21 cellular contexts compared by ENCODE assay signal in the genomic region with DNA sequence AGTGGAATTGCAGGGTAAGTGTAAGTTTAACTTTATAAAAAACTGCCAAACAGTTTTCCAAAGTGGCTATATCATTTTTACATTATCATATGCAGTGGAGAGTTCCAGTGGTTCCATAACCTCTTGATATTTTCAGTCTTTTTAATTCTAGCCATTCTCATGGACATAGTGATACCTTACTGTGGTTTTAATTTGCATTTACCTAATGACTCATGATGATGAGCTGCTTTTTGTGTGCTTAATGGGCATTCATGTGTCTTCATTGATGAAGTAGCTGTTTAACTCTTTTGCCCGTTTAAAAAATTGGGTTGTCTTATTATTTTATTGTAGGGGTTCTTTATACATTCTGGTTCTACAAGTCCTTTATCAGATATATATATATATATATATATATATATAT.
"Had no signal": no experiment of that assay in that cellular context is flagged by ENCODE, and none has a peak within 500 bp of the region (broad histone marks: within the 10 kb centered on the region; RNA-seq: fewer than 3 reads in every experiment).

No MANE protein-coding gene starts in this region.

- H3K36me3 ChIP-seq: right lobe of liver, upper lobe of left lung had no signal

- H3K27ac ChIP-seq: epithelial cell of prostate, heart left ventricle, parathyroid adenoma, right lobe of liver, skin epidermis, upper lobe of left lung had no signal

- DNase-seq: activated CD4-positive, alpha-beta T cell treated with anti-CD3 and anti-CD28 coated beads, Interleukin-2, amount 10 ng/mL, durations not matched to agents 7 days and 5 days; activated CD8-positive, alpha-beta memory T cell treated with anti-CD3 and anti-CD28 coated beads, Interleukin-2, amount 10 ng/mL, durations not matched to agents 7 days and 5 days; activated CD8-positive, alpha-beta T cell treated with anti-CD3 and anti-CD28 coated beads for 36 hours; activated gamma-delta T cell; activated T-cell treated with anti-CD3 and anti-CD28 coated beads for 4 hours; cortex of kidney; endodermal cell; heart left ventricle; left cardiac atrium; right lobe of liver; stimulated activated CD4-positive, alpha-beta T cell treated with anti-CD3 and anti-CD28 coated beads, Interleukin-15, amount 100 ng/mL, for 24 hours; stimulated activated naive B cell treated with anti-CD40 and anti-IgM and Interleukin-4, amounts not matched to agents 10 μg/mL and 1 μg/mL and 100 μg/mL, for 72 hours; T-helper 9 cell; upper lobe of left lung had no signal

- H3K36me3 Mint-ChIP-seq: natural killer cell treated with Interleukin-12 subunit alpha and Interleukin-12 subunit beta and Interleukin-15 and Interleukin-18, amount 100 ng/mL, for 72 hours had no signal

- H3K4me1 Mint-ChIP-seq: activated CD4-positive, alpha-beta T cell treated with anti-CD3 and anti-CD28 coated beads, Interleukin-2, amount 10 ng/mL, durations not matched to agents 7 days and 5 days; WTC11 had no signal

- H3K27me3 ChIP-seq: heart left ventricle, right lobe of liver, upper lobe of left lung had no signal

- H3K27me3 Mint-ChIP-seq: activated CD4-positive, alpha-beta T cell treated with anti-CD3 and anti-CD28 coated beads, Interleukin-2, amount 10 ng/mL, durations not matched to agents 7 days and 5 days; activated CD8-positive, alpha-beta memory T cell treated with anti-CD3 and anti-CD28 coated beads, Interleukin-2, amount 10 ng/mL, durations not matched to agents 7 days and 5 days; activated CD8-positive, alpha-beta T cell treated with anti-CD3 and anti-CD28 coated beads for 36 hours; memory B cell; natural killer cell treated with Interleukin-12 subunit alpha and Interleukin-12 subunit beta and Interleukin-15 and Interleukin-18, amount 100 ng/mL, for 72 hours; stimulated activated naive B cell treated with anti-CD40 and anti-IgM and Interleukin-4, amounts not matched to agents 10 μg/mL and 1 μg/mL and 100 μg/mL, for 72 hours had no signal

- H3K4me3 Mint-ChIP-seq: activated CD4-positive, alpha-beta T cell treated with anti-CD3 and anti-CD28 coated beads, Interleukin-2, amount 10 ng/mL, durations not matched to agents 7 days and 5 days; activated CD8-positive, alpha-beta memory T cell treated with anti-CD3 and anti-CD28 coated beads, Interleukin-2, amount 10 ng/mL, durations not matched to agents 7 days and 5 days; activated CD8-positive, alpha-beta T cell treated with anti-CD3 and anti-CD28 coated beads for 36 hours; endodermal cell; memory B cell; natural killer cell treated with Interleukin-12 subunit alpha and Interleukin-12 subunit beta and Interleukin-15 and Interleukin-18, amount 100 ng/mL, for 72 hours; stimulated activated naive B cell treated with anti-CD40 and anti-IgM and Interleukin-4, amounts not matched to agents 10 μg/mL and 1 μg/mL and 100 μg/mL, for 72 hours; WTC11 had no signal

- ATAC-seq: activated CD8-positive, alpha-beta memory T cell treated with anti-CD3 and anti-CD28 coated beads, Interleukin-2, amount 10 ng/mL, durations not matched to agents 7 days and 5 days; activated CD8-positive, alpha-beta T cell treated with anti-CD3 and anti-CD28 coated beads for 36 hours; heart left ventricle; left cardiac atrium; natural killer cell treated with Interleukin-12 subunit alpha and Interleukin-12 subunit beta and Interleukin-15 and Interleukin-18, amount 100 ng/mL, for 72 hours; right lobe of liver; stimulated activated naive B cell treated with anti-CD40 and anti-IgM and Interleukin-4, amounts not matched to agents 10 μg/mL and 1 μg/mL and 100 μg/mL, for 72 hours; WTC11 had no signal

- H3K27ac Mint-ChIP-seq: activated CD4-positive, alpha-beta T cell treated with anti-CD3 and anti-CD28 coated beads, Interleukin-2, amount 10 ng/mL, durations not matched to agents 7 days and 5 days; activated CD8-positive, alpha-beta memory T cell treated with anti-CD3 and anti-CD28 coated beads, Interleukin-2, amount 10 ng/mL, durations not matched to agents 7 days and 5 days; activated CD8-positive, alpha-beta T cell treated with anti-CD3 and anti-CD28 coated beads for 36 hours; activated naive CD4-positive, alpha-beta T cell treated with anti-CD3 and anti-CD28 coated beads, Interleukin-2, amount 50 U/mL, for 72 hours; endodermal cell; memory B cell; natural killer cell treated with Interleukin-12 subunit alpha and Interleukin-12 subunit beta and Interleukin-15 and Interleukin-18, amount 100 ng/mL, for 72 hours; stimulated activated naive B cell treated with anti-CD40 and anti-IgM and Interleukin-4, amounts not matched to agents 10 μg/mL and 1 μg/mL and 100 μg/mL, for 72 hours; WTC11 had no signal

- H3K4me3 ChIP-seq: heart left ventricle, right lobe of liver, skin epidermis, upper lobe of left lung had no signal

- H3K9me3 ChIP-seq: right lobe of liver, upper lobe of left lung had no signal

- H3K9me3 Mint-ChIP-seq: activated CD4-positive, alpha-beta T cell treated with anti-CD3 and anti-CD28 coated beads, Interleukin-2, amount 10 ng/mL, durations not matched to agents 7 days and 5 days; activated CD8-positive, alpha-beta T cell treated with anti-CD3 and anti-CD28 coated beads for 36 hours; activated naive CD4-positive, alpha-beta T cell treated with anti-CD3 and anti-CD28 coated beads, Interleukin-2, amount 50 U/mL, for 72 hours; endodermal cell; memory B cell; natural killer cell treated with Interleukin-12 subunit alpha and Interleukin-12 subunit beta and Interleukin-15 and Interleukin-18, amount 100 ng/mL, for 72 hours; stimulated activated naive B cell treated with anti-CD40 and anti-IgM and Interleukin-4, amounts not matched to agents 10 μg/mL and 1 μg/mL and 100 μg/mL, for 72 hours; WTC11 had no signal
